ENCODE assay signal across 30 cellular contexts in the genomic region with DNA sequence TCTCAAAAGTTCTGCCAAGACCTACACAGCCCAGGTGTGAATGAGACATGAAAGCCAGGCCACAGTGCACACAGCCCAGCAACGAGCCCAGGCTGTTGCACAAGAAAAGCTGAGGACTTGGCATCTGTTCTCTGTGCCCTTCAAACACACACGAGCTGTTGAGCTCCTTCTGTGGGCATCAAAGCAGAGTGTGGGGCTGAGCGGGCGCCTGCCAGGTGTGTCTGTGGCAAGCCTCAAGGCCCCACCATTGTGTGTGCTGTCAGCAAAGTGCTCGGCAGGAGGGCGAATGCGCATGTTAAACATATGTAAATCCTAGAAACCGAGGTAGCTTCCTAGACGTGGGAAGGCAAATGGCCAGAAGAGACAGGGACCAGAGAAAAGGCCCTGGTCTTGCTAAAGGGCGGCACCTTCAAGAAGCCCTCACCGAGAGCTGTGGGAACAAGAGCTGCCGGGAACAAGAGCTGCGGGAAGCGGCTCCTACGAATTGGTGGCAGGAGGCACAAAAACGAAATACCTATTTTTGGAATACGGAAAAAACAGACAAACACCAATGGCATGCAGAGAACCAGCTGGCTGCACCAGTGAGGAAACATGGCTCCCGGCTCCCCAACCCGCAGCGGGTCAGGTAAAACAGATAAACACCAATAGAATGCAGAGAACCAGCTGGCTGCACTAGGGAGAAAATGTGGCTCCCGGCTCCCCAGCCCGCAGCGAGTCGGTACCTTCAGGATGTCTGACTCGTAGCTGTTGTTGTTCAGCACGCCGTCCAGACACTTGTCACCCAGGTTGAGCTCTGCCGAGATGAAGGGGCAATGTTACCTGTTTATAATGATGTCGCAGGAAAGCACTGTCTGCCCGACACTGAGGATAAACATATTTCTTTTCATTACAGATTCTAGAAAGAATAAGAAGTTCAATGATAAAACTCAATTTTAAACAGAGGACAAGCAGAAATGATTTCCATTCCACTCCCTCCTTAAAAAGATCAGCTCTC. TPM values are rescaled to one million over a fixed set of nuclear protein-coding genes. Genes with fewer than 3 reads are reported as not detected.
A peak's percentile ranks its signal among the peaks of the same experiment; 100 is the strongest.
DNase-seq lines count a peak whose midpoint lies in the region; ATAC-seq and TF ChIP-seq lines count a peak whose summit lies in the region.
"Had no signal": no experiment of that assay in that cellular context is flagged by ENCODE, and none has a peak within 500 bp of the region (broad histone marks: within the 10 kb centered on the region; RNA-seq: fewer than 3 reads in every experiment).

No MANE protein-coding gene starts in this region.

- H3K9me2 ChIP-seq in GM23338 (ENCODE audit: insufficient read depth) = no peaks in the 10 kb centered on the region

- CTCF ChIA-PET in activated CD8-positive, alpha-beta T cell treated with anti-CD3 and anti-CD28 coated beads for 36 hours (lab: Charles Lee) = interaction anchor here (0.6 to 2.0 kb wide), 5 partner anchors 25 to 79 kb away, joined by 3 to 6 read pairs (median 3); no protein-coding TSS in a partner anchor
- CTCF ChIA-PET in activated CD8-positive, alpha-beta T cell treated with anti-CD3 and anti-CD28 coated beads, Interleukin-2, amount 10 ng/mL, durations not matched to agents 7 days and 5 days (lab: Charles Lee) = interaction anchor here (0.9 to 2.8 kb wide), 3 partner anchors 14 to 59 kb away, joined by 3 to 10 read pairs (median 4); no protein-coding TSS in a partner anchor

- no peaks in the 10 kb centered on the region for H3K27me3 Mint-ChIP-seq in activated CD8-positive, alpha-beta T cell treated with anti-CD3 and anti-CD28 coated beads for 36 hours
- H3K27me3 Mint-ChIP-seq in activated CD8-positive, alpha-beta T cell treated with anti-CD3 and anti-CD28 coated beads, Interleukin-2, amount 10 ng/mL, durations not matched to agents 7 days and 5 days (ENCODE audit: low read depth) = no peaks in the 10 kb centered on the region
- peaks cover 8% of the 10 kb centered on the region for H3K27me3 Mint-ChIP-seq in GM23338 (ENCODE audit: insufficient read depth, low read depth, poor library complexity)
- H3K27me3 Mint-ChIP-seq in stimulated activated memory B cell treated with anti-CD40 and anti-IgM and Interleukin-4, amounts not matched to agents 10 μg/mL and 1 μg/mL and 100 μg/mL, for 72 hours = no peaks in the 10 kb centered on the region
- H3K27me3 Mint-ChIP-seq: activated CD4-positive, alpha-beta T cell treated with anti-CD3 and anti-CD28 coated beads for 36 hours; brain; CD4-positive, alpha-beta memory T cell had no signal

- no peak overlapping the region for H2AFZ ChIP-seq in GM23338

- intact Hi-C loops in activated CD8-positive, alpha-beta T cell treated with anti-CD3 and anti-CD28 coated beads for 36 hours (cut with micrococcal nuclease) = no loop called here

- no peak for DNase-seq in activated CD8-positive, alpha-beta T cell treated with anti-CD3 and anti-CD28 coated beads for 36 hours
- DNase-seq in activated CD8-positive, alpha-beta T cell treated with anti-CD3 and anti-CD28 coated beads, Interleukin-2, amount 10 ng/mL, durations not matched to agents 7 days and 5 days = no peak
- DNase-seq in GM23338 (ENCODE audit: low spot score) = peak; percentile 93
- peak; percentile 80 for DNase-seq in cerebellar cortex (ENCODE audit: low spot score)
- peak; percentile 52 for DNase-seq in left lobe of liver (ENCODE audit: low spot score)
- DNase-seq in SW 1271 (lab: John Stamatoyannopoulos, UW) = no peak
- no peak for DNase-seq in stimulated activated CD4-positive, alpha-beta T cell treated with anti-CD3 and anti-CD28 coated beads, Interleukin-15, amount 100 ng/mL, for 24 hours
- DNase-seq: 8988T; activated CD4-positive, alpha-beta T cell treated with anti-CD3 and anti-CD28 coated beads for 36 hours; amniotic stem cell; CD4-positive, alpha-beta memory T cell; cerebellar nuclear complex; esophagus squamous epithelium; foreskin keratinocyte; head of caudate nucleus; KG1; MG63; NCI-H1105; NCI-H2029; nephron progenitor cell; pancreas; SHP77; stimulated activated naive CD4-positive, alpha-beta T cell treated with Interleukin-2 at 50 U/mL for 16 hours had no signal

- H3K79me2 ChIP-seq in GM23338 (replicated peaks; ENCODE audit: insufficient read depth) = no peaks in the 10 kb centered on the region

- H3K27me3 ChIP-seq in GM23338 (ENCODE audit: insufficient read depth) = no peaks in the 10 kb centered on the region
- H3K27me3 ChIP-seq: dorsolateral prefrontal cortex, esophagus squamous epithelium, foreskin keratinocyte, MG63, pancreas had no signal

- peaks cover 7% of the 10 kb centered on the region for H4K20me1 ChIP-seq in GM23338 (replicated peaks; ENCODE audit: insufficient read depth)

- no peaks in the 10 kb centered on the region for H3K9me3 Mint-ChIP-seq in activated CD8-positive, alpha-beta T cell treated with anti-CD3 and anti-CD28 coated beads for 36 hours
- H3K9me3 Mint-ChIP-seq in activated CD8-positive, alpha-beta T cell treated with anti-CD3 and anti-CD28 coated beads, Interleukin-2, amount 10 ng/mL, durations not matched to agents 7 days and 5 days (ENCODE audit: insufficient read depth) = no peaks in the 10 kb centered on the region
- no peaks in the 10 kb centered on the region for H3K9me3 Mint-ChIP-seq in GM23338
- H3K9me3 Mint-ChIP-seq in stimulated activated memory B cell treated with anti-CD40 and anti-IgM and Interleukin-4, amounts not matched to agents 10 μg/mL and 1 μg/mL and 100 μg/mL, for 72 hours = no peaks in the 10 kb centered on the region
- H3K9me3 Mint-ChIP-seq: brain; CD4-positive, alpha-beta memory T cell; nephron progenitor cell had no signal

- H3K4me2 ChIP-seq in GM23338 = peak overlapping the region; percentile 64; the same call in 1 of the 2 replicates

- TF ChIP-seq CTCF in activated CD8-positive, alpha-beta T cell treated with anti-CD3 and anti-CD28 coated beads for 36 hours (IDR thresholded peaks at IDR 0.05) = no peak
- no peak for TF ChIP-seq CTCF in GM23338 (conservative IDR thresholded peaks at IDR 0.05; ENCODE audit: low read depth in 2 of 2)

- POLR2A ChIA-PET in activated CD8-positive, alpha-beta T cell treated with anti-CD3 and anti-CD28 coated beads for 36 hours (lab: Charles Lee) = interaction anchor here (0.9 to 2.3 kb wide), 8 partner anchors 9 to 87 kb away, joined by 3 to 8 read pairs (median 4); no protein-coding TSS in a partner anchor
- POLR2A ChIA-PET in activated CD8-positive, alpha-beta T cell treated with anti-CD3 and anti-CD28 coated beads, Interleukin-2, amount 10 ng/mL, durations not matched to agents 7 days and 5 days (lab: Charles Lee) = no interaction called here

- peak overlapping the region; percentile 30 for H3K4me3 ChIP-seq in GM23338
- H3K4me3 ChIP-seq: dorsolateral prefrontal cortex, esophagus squamous epithelium, GM12878, lung, MG63, pancreas, thoracic aorta had no signal

- H3K36me3 ChIP-seq in GM23338 (ENCODE audit: insufficient read depth) = peaks cover 17% of the 10 kb centered on the region

- peak; percentile 39 for ATAC-seq in activated CD8-positive, alpha-beta T cell treated with anti-CD3 and anti-CD28 coated beads for 36 hours
- ATAC-seq in activated CD8-positive, alpha-beta T cell treated with anti-CD3 and anti-CD28 coated beads, Interleukin-2, amount 10 ng/mL, durations not matched to agents 7 days and 5 days = no peak
- ATAC-seq in GM23338 (peak; percentile 97), left lobe of liver (peak; percentile 88)
- ATAC-seq in stimulated activated memory B cell treated with anti-CD40 and anti-IgM and Interleukin-4, amounts not matched to agents 10 μg/mL and 1 μg/mL and 100 μg/mL, for 72 hours = no peak
- ATAC-seq: activated CD4-positive, alpha-beta T cell treated with anti-CD3 and anti-CD28 coated beads for 36 hours; foreskin keratinocyte; GM12878; Panc1; pancreas had no signal

- no peak overlapping the region for H3K4me3 Mint-ChIP-seq in activated CD8-positive, alpha-beta T cell treated with anti-CD3 and anti-CD28 coated beads for 36 hours
- H3K4me3 Mint-ChIP-seq in activated CD8-positive, alpha-beta T cell treated with anti-CD3 and anti-CD28 coated beads, Interleukin-2, amount 10 ng/mL, durations not matched to agents 7 days and 5 days = no peak overlapping the region
- peak overlapping the region; percentile 43 for H3K4me3 Mint-ChIP-seq in GM23338
- no peak overlapping the region for H3K4me3 Mint-ChIP-seq in stimulated activated memory B cell treated with anti-CD40 and anti-IgM and Interleukin-4, amounts not matched to agents 10 μg/mL and 1 μg/mL and 100 μg/mL, for 72 hours
- H3K4me3 Mint-ChIP-seq: activated CD4-positive, alpha-beta T cell treated with anti-CD3 and anti-CD28 coated beads for 36 hours; brain; CD4-positive, alpha-beta memory T cell; nephron progenitor cell had no signal

- H3K27ac Mint-ChIP-seq in activated CD8-positive, alpha-beta T cell treated with anti-CD3 and anti-CD28 coated beads for 36 hours = peak overlapping the region; percentile 57
- no peak overlapping the region for H3K27ac Mint-ChIP-seq in activated CD8-positive, alpha-beta T cell treated with anti-CD3 and anti-CD28 coated beads, Interleukin-2, amount 10 ng/mL, durations not matched to agents 7 days and 5 days
- peak overlapping the region; percentile 91 for H3K27ac Mint-ChIP-seq in GM23338
- no peak overlapping the region for H3K27ac Mint-ChIP-seq in stimulated activated memory B cell treated with anti-CD40 and anti-IgM and Interleukin-4, amounts not matched to agents 10 μg/mL and 1 μg/mL and 100 μg/mL, for 72 hours
- H3K27ac Mint-ChIP-seq: brain, nephron progenitor cell had no signal

- H3F3A ChIP-seq in GM23338 (replicated peaks; ENCODE audit: low read depth) = peaks cover 13% of the 10 kb centered on the region; the same call in 1 of the 2 replicates

- peaks cover 42% of the 10 kb centered on the region for H3K36me3 Mint-ChIP-seq in activated CD8-positive, alpha-beta T cell treated with anti-CD3 and anti-CD28 coated beads for 36 hours (ENCODE audit: low read depth)
- H3K36me3 Mint-ChIP-seq in activated CD8-positive, alpha-beta T cell treated with anti-CD3 and anti-CD28 coated beads, Interleukin-2, amount 10 ng/mL, durations not matched to agents 7 days and 5 days (ENCODE audit: low read depth) = peaks cover 59% of the 10 kb centered on the region
- H3K36me3 Mint-ChIP-seq in GM23338 (ENCODE audit: low read depth) = peaks cover 55% of the 10 kb centered on the region
- H3K36me3 Mint-ChIP-seq in stimulated activated memory B cell treated with anti-CD40 and anti-IgM and Interleukin-4, amounts not matched to agents 10 μg/mL and 1 μg/mL and 100 μg/mL, for 72 hours = peaks cover 67% of the 10 kb centered on the region

- peaks cover 20% of the 10 kb centered on the region for H3K4me1 Mint-ChIP-seq in activated CD8-positive, alpha-beta T cell treated with anti-CD3 and anti-CD28 coated beads for 36 hours (ENCODE audit: low read depth)
- no peaks in the 10 kb centered on the region for H3K4me1 Mint-ChIP-seq in activated CD8-positive, alpha-beta T cell treated with anti-CD3 and anti-CD28 coated beads, Interleukin-2, amount 10 ng/mL, durations not matched to agents 7 days and 5 days (ENCODE audit: low read depth)
- H3K4me1 Mint-ChIP-seq in GM23338 = peaks cover 21% of the 10 kb centered on the region
- H3K4me1 Mint-ChIP-seq in stimulated activated memory B cell treated with anti-CD40 and anti-IgM and Interleukin-4, amounts not matched to agents 10 μg/mL and 1 μg/mL and 100 μg/mL, for 72 hours = no peaks in the 10 kb centered on the region
- H3K4me1 Mint-ChIP-seq: brain; CD4-positive, alpha-beta memory T cell had no signal

- peaks cover 16% of the 10 kb centered on the region for H3K4me1 ChIP-seq in GM23338 (ENCODE audit: insufficient read depth)
- H3K4me1 ChIP-seq: esophagus squamous epithelium, foreskin keratinocyte, pancreas had no signal

- H3K27ac ChIP-seq in GM23338 (ENCODE audit: low read depth) = peak overlapping the region; percentile 89
- H3K27ac ChIP-seq: esophagus squamous epithelium, foreskin keratinocyte, pancreas, thoracic aorta had no signal

RNA-seq across cellular contexts. Expression of a gene that starts 19.0 kb away (rescaled TPM):
- total RNA-seq in activated CD8-positive, alpha-beta T cell treated with anti-CD3 and anti-CD28 coated beads for 36 hours = 10 to 100 TPM; 52.2 to 55.6 TPM
- 10 to 100 TPM; 63.7 to 69.3 TPM for total RNA-seq in activated CD8-positive, alpha-beta T cell treated with anti-CD3 and anti-CD28 coated beads, Interleukin-2, amount 10 ng/mL, durations not matched to agents 7 days and 5 days
- 36.4 and 57.8 TPM in 2 replicates for total RNA-seq in GM23338 (2014; rRNA removed; shearing (Covaris generic))
- 10.3 and 12.7 TPM in 2 replicates for polyA plus RNA-seq in GM23338 (2016; fragmentation: Nextera tagmentation; extraction: Ambion mirVana)
- total RNA-seq in left lobe of liver = 22.9 TPM

RNA-seq across cellular contexts. Expression of a gene that starts 39.7 kb away (rescaled TPM):
- total RNA-seq in activated CD8-positive, alpha-beta T cell treated with anti-CD3 and anti-CD28 coated beads for 36 hours = 10 to 100 TPM; 40.5 to 51.2 TPM
- total RNA-seq in activated CD8-positive, alpha-beta T cell treated with anti-CD3 and anti-CD28 coated beads, Interleukin-2, amount 10 ng/mL, durations not matched to agents 7 days and 5 days = 10 to 100 TPM; 88.0 to 90.6 TPM
- total RNA-seq in GM23338 (2014; rRNA removed; shearing (Covaris generic)) = 42.7 and 47.7 TPM in 2 replicates
- polyA plus RNA-seq in GM23338 (2016; fragmentation: Nextera tagmentation; extraction: Ambion mirVana) = 20.6 and 23.0 TPM in 2 replicates
- 14.2 TPM for total RNA-seq in left lobe of liver

Comparison
In these comparisons a context has a peak if more than half of its experiments do, and no peak if none do; other contexts are left out.
1. ATAC-seq: peak in activated CD8-positive, alpha-beta T cell treated with anti-CD3 and anti-CD28 coated beads for 36 hours (single experiment), GM23338 (single experiment) and left lobe of liver (single experiment); none in activated CD8-positive, alpha-beta T cell treated with anti-CD3 and anti-CD28 coated beads, Interleukin-2, amount 10 ng/mL, durations not matched to agents 7 days and 5 days (single experiment) and stimulated activated memory B cell treated with anti-CD40 and anti-IgM and Interleukin-4, amounts not matched to agents 10 μg/mL and 1 μg/mL and 100 μg/mL, for 72 hours (single experiment).
2. H3K27ac Mint-ChIP-seq: peak in activated CD8-positive, alpha-beta T cell treated with anti-CD3 and anti-CD28 coated beads for 36 hours (single experiment) and GM23338 (single experiment); none in activated CD8-positive, alpha-beta T cell treated with anti-CD3 and anti-CD28 coated beads, Interleukin-2, amount 10 ng/mL, durations not matched to agents 7 days and 5 days (single experiment) and stimulated activated memory B cell treated with anti-CD40 and anti-IgM and Interleukin-4, amounts not matched to agents 10 μg/mL and 1 μg/mL and 100 μg/mL, for 72 hours (single experiment).
3. DNase-seq: peak in GM23338 (single experiment), cerebellar cortex (single experiment) and left lobe of liver (single experiment); none in activated CD8-positive, alpha-beta T cell treated with anti-CD3 and anti-CD28 coated beads for 36 hours (single experiment), activated CD8-positive, alpha-beta T cell treated with anti-CD3 and anti-CD28 coated beads, Interleukin-2, amount 10 ng/mL, durations not matched to agents 7 days and 5 days (single experiment), SW 1271 (0 of 2) and stimulated activated CD4-positive, alpha-beta T cell treated with anti-CD3 and anti-CD28 coated beads, Interleukin-15, amount 100 ng/mL, for 24 hours (single experiment).